In the genomic region with DNA sequence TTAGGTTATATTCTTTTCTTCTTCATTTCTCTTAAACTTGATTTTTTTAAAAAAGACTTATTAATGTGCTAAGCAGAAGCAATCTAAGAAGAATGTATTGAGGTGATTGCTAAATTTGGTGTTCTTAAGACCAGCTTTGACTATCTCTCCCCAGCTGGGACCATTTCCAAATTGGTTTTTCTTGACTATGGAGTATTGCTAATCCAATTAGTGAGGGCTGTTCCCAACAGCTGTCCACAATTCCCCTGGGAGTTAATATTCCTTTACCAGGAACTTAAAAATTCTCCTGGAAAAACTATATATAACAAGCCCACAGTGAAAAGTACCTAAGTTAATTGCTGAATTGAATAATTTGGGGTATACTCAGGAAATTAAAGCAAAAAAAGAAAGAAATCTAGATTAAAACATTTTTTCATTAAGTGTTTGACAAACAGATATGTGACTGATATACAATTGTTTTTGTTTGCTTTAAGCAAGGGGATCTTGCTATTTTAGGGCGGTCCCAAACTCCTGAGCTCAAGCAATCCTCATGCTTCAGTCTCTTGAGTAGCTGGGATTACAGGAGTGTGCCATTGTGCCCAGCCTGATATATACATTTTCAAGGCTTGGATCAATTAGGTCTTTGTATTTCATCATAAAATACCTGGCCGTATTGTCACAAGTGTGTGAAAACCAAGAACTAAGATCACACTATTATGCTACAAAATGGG, we compare ENCODE assay signal across 17 cellular contexts.
"Had no signal": no experiment of that assay in that cellular context is flagged by ENCODE, and none has a peak within 500 bp of the region (broad histone marks: within the 10 kb centered on the region; RNA-seq: fewer than 3 reads in every experiment).

No MANE protein-coding gene starts in this region.

- H3K9me3 Mint-ChIP-seq: activated naive CD4-positive, alpha-beta T cell treated with anti-CD3 and anti-CD28 coated beads, Interleukin-2, amount 10 ng/mL, durations not matched to agents 7 days and 5 days; natural killer cell had no signal

- H3K27ac ChIP-seq: ascending aorta, skin epidermis had no signal

- ATAC-seq: activated CD8-positive, alpha-beta memory T cell treated with anti-CD3 and anti-CD28 coated beads, Interleukin-2, amount 10 ng/mL, durations not matched to agents 7 days and 5 days; natural killer cell; stimulated activated naive CD8-positive, alpha-beta T cell treated with anti-CD3 and anti-CD28 coated beads, Interleukin-15, Interleukin-2, amounts not matched to agents 100 U/mL and 50 U/mL, for 24 hours had no signal

- H3K27me3 Mint-ChIP-seq: activated CD8-positive, alpha-beta memory T cell treated with anti-CD3 and anti-CD28 coated beads, Interleukin-2, amount 10 ng/mL, durations not matched to agents 7 days and 5 days; activated naive CD4-positive, alpha-beta T cell treated with anti-CD3 and anti-CD28 coated beads, Interleukin-2, amount 10 ng/mL, durations not matched to agents 7 days and 5 days; activated T-cell treated with anti-CD3 and anti-CD28 coated beads, Interleukin-2, amount 50 U/mL, for 24 hours had no signal

- H3K4me1 Mint-ChIP-seq: activated naive CD4-positive, alpha-beta T cell treated with anti-CD3 and anti-CD28 coated beads, Interleukin-2, amount 10 ng/mL, durations not matched to agents 7 days and 5 days had no signal

- H3K4me3 ChIP-seq: ascending aorta, skin epidermis had no signal

- H3K4me3 Mint-ChIP-seq: activated CD8-positive, alpha-beta memory T cell treated with anti-CD3 and anti-CD28 coated beads, Interleukin-2, amount 10 ng/mL, durations not matched to agents 7 days and 5 days; activated naive CD4-positive, alpha-beta T cell treated with anti-CD3 and anti-CD28 coated beads, Interleukin-2, amount 10 ng/mL, durations not matched to agents 7 days and 5 days; activated T-cell treated with anti-CD3 and anti-CD28 coated beads, Interleukin-2, amount 50 U/mL, for 24 hours; endodermal cell; immature natural killer cell; natural killer cell had no signal

- H3K27me3 ChIP-seq: ascending aorta had no signal

- H3K9me3 ChIP-seq: ascending aorta had no signal

- DNase-seq: activated CD4-positive, alpha-beta T cell treated with anti-CD3 and anti-CD28 coated beads for 1 hour; activated CD4-positive, alpha-beta T cell treated with anti-CD3 and anti-CD28 coated beads, Interleukin-2, amount 50 U/mL, for 4 hours; activated CD8-positive, alpha-beta memory T cell treated with anti-CD3 and anti-CD28 coated beads, Interleukin-2, amount 10 ng/mL, durations not matched to agents 7 days and 5 days; activated naive CD4-positive, alpha-beta T cell treated with anti-CD3 and anti-CD28 coated beads, Interleukin-2, amount 10 ng/mL, durations not matched to agents 7 days and 5 days; activated T-cell treated with anti-CD3 and anti-CD28 coated beads, Interleukin-2, amount 50 U/mL, for 24 hours; endodermal cell; foreskin fibroblast; head of caudate nucleus; immature natural killer cell; mesendoderm; natural killer cell; posterior cingulate gyrus; stimulated activated CD4-positive, alpha-beta T cell treated with anti-CD3 and anti-CD28 coated beads, Interleukin-4, amount 100 ng/mL, for 24 hours; stimulated activated naive CD8-positive, alpha-beta T cell treated with anti-CD3 and anti-CD28 coated beads, Interleukin-15, Interleukin-2, amounts not matched to agents 100 U/mL and 50 U/mL, for 24 hours; T-helper 9 cell had no signal

- H3K27ac Mint-ChIP-seq: activated CD8-positive, alpha-beta memory T cell treated with anti-CD3 and anti-CD28 coated beads, Interleukin-2, amount 10 ng/mL, durations not matched to agents 7 days and 5 days; activated naive CD4-positive, alpha-beta T cell treated with anti-CD3 and anti-CD28 coated beads, Interleukin-2, amount 10 ng/mL, durations not matched to agents 7 days and 5 days; activated T-cell treated with anti-CD3 and anti-CD28 coated beads, Interleukin-2, amount 50 U/mL, for 24 hours; endodermal cell; immature natural killer cell; natural killer cell had no signal

- H3K4me1 ChIP-seq: ascending aorta had no signal

- H3K36me3 ChIP-seq: ascending aorta had no signal

- H3K36me3 Mint-ChIP-seq: immature natural killer cell, natural killer cell had no signal
